In genomic region chr9:106843361-106843760, GRCh38 we compare ENCODE assay signal across 24 cellular contexts. TPM values are rescaled to one million over a fixed set of nuclear protein-coding genes. Genes with fewer than 3 reads are reported as not detected.
"Had no signal": no experiment of that assay in that cellular context is flagged by ENCODE, and none has a peak within 500 bp of the region (broad histone marks: within the 10 kb centered on the region; RNA-seq: fewer than 3 reads in every experiment).

No MANE protein-coding gene starts in this region.

- H3K27ac Mint-ChIP-seq: activated CD8-positive, alpha-beta T cell treated with anti-CD3 and anti-CD28 coated beads, Interleukin-2, amount 10 ng/mL, durations not matched to agents 7 days and 5 days; activated naive CD4-positive, alpha-beta T cell treated with anti-CD3 and anti-CD28 coated beads for 36 hours; activated naive CD8-positive, alpha-beta T cell; activated T-cell treated with anti-CD3 and anti-CD28 coated beads, Interleukin-2, amount 50 U/mL, for 24 hours; activated T-helper 1 cell treated with anti-CD3 and anti-CD28 coated beads, Interleukin-12 subunit alpha, Interleukin-12 subunit beta, Interleukin-2, Interleukin-4 antibody, amounts not matched to agents 30 ng/mL and 10 ng/mL and 1 ng/mL, durations not matched to agents 14 hours and 24 hours and 36 hours; IgD-negative memory B cell; WTC11 had no signal

- H3K9me3 ChIP-seq: Peyer's patch, SJSA1 had no signal

- H3K4me3 ChIP-seq: Peyer's patch, SJSA1 had no signal

- H3K36me3 Mint-ChIP-seq: activated naive CD8-positive, alpha-beta T cell; IgD-negative memory B cell; WTC11 had no signal

- H3K9me3 Mint-ChIP-seq: activated naive CD4-positive, alpha-beta T cell treated with anti-CD3 and anti-CD28 coated beads for 36 hours; activated T-helper 1 cell treated with anti-CD3 and anti-CD28 coated beads, Interleukin-12 subunit alpha, Interleukin-12 subunit beta, Interleukin-2, Interleukin-4 antibody, amounts not matched to agents 30 ng/mL and 10 ng/mL and 1 ng/mL, durations not matched to agents 14 hours and 24 hours and 36 hours; WTC11 had no signal

- H3K27ac ChIP-seq: Peyer's patch, RWPE1, SJSA1 had no signal

- H3K4me3 Mint-ChIP-seq: activated CD8-positive, alpha-beta T cell treated with anti-CD3 and anti-CD28 coated beads, Interleukin-2, amount 10 ng/mL, durations not matched to agents 7 days and 5 days; activated naive CD4-positive, alpha-beta T cell treated with anti-CD3 and anti-CD28 coated beads for 36 hours; activated naive CD8-positive, alpha-beta T cell; activated T-cell treated with anti-CD3 and anti-CD28 coated beads, Interleukin-2, amount 50 U/mL, for 24 hours; activated T-helper 1 cell treated with anti-CD3 and anti-CD28 coated beads, Interleukin-12 subunit alpha, Interleukin-12 subunit beta, Interleukin-2, Interleukin-4 antibody, amounts not matched to agents 30 ng/mL and 10 ng/mL and 1 ng/mL, durations not matched to agents 14 hours and 24 hours and 36 hours; IgD-negative memory B cell; WTC11 had no signal

- H3K27me3 Mint-ChIP-seq: activated naive CD8-positive, alpha-beta T cell; activated T-cell treated with anti-CD3 and anti-CD28 coated beads, Interleukin-2, amount 50 U/mL, for 24 hours had no signal

- H3K4me1 Mint-ChIP-seq: IgD-negative memory B cell, WTC11 had no signal

- ATAC-seq: activated CD8-positive, alpha-beta T cell treated with anti-CD3 and anti-CD28 coated beads, Interleukin-2, amount 10 ng/mL, durations not matched to agents 7 days and 5 days; SK-N-SH treated with all-trans-retinoic acid at 6 μM for 48 hours; WTC11 had no signal

- H3K36me3 ChIP-seq: Peyer's patch, SJSA1 had no signal

- DNase-seq: activated CD4-positive, alpha-beta T cell treated with anti-CD3 and anti-CD28 coated beads for 48 hours; activated CD4-positive, alpha-beta T cell treated with anti-CD3 and anti-CD28 coated beads, Interleukin-2, amount 50 U/mL, for 4 hours; activated CD4-positive, CD25-positive, alpha-beta regulatory T cell treated with anti-CD3 and anti-CD28 coated beads, Interleukin-2, amount 50 U/mL, for 72 hours; activated CD8-positive, alpha-beta T cell treated with anti-CD3 and anti-CD28 coated beads, Interleukin-2, amount 10 ng/mL, durations not matched to agents 7 days and 5 days; activated gamma-delta T cell; activated naive CD4-positive, alpha-beta T cell treated with anti-CD3 and anti-CD28 coated beads for 36 hours; activated T-cell treated with anti-CD3 and anti-CD28 coated beads, Interleukin-2, amount 50 U/mL, for 24 hours; anterior cingulate cortex; cerebellar nuclear complex; KG1; NCI-H1092; NCI-H1436 treated with DMSO at 0.1 percent for 48 hours; NCI-H187 treated with DMSO at 0.1 percent for 48 hours; NCI-H446; Peyer's patch; Right ventricle myocardium superior; SW 1271 had no signal

- H3K4me1 ChIP-seq: Peyer's patch had no signal

- H3K27me3 ChIP-seq: Peyer's patch, SJSA1 had no signal

RNA-seq across cellular contexts. Expression of gene ZNF462, which starts 19.6 kb away (rescaled TPM):
- total RNA-seq: activated CD8-positive, alpha-beta T cell treated with anti-CD3 and anti-CD28 coated beads, Interleukin-2, amount 10 ng/mL, durations not matched to agents 7 days and 5 days had no signal
- polyA plus RNA-seq: IgD-negative memory B cell had no signal
